ENCODE assay signal across 9 cellular contexts in the genomic region with DNA sequence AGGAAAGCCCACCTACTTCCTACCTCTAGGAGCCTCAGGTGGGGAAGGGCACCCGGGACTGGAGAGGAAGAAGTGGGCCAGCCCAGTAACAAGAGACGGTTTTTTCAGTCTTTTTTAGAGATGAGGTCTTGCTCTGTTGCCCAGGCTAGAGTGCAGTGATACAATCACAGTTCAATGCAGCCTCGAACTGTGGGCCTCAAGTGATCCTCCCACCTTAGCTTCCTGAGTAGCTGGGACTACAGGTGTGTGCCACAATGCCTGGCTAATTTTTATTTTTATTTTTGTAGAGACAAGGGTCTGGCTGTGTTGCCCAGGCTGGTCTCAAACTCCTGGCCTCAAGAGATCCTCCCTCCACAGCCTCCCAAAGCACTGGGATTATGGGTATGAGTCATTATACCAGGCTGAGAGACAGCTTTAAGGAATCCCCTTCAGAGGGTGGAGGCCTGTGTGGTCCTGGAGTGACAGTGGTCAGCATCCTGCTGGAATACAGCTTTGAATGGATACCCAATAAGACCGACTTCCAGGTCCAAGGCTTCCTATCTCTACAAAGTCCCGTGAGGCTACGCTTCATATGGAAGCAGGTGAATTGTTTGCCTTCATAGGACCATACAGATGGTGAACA.
"Had no signal": no experiment of that assay in that cellular context is flagged by ENCODE, and none has a peak within 500 bp of the region (broad histone marks: within the 10 kb centered on the region; RNA-seq: fewer than 3 reads in every experiment).

No MANE protein-coding gene starts in this region.

- DNase-seq: GOT3, IMR-90, Karpas-422, KBM-7 had no signal

- H3K36me3 ChIP-seq: HAP-1 had no signal

- H3K27ac ChIP-seq: KMS-11 had no signal

- H3K4me2 ChIP-seq: KMS-11 had no signal

- FAIRE-seq: H54, HTR-8/SVneo had no signal

- H3K9ac ChIP-seq: KMS-11 had no signal

- ATAC-seq: HCT116 had no signal

- H3K9me3 ChIP-seq: HAP-1 had no signal

- H3K4me3 ChIP-seq: HAP-1 had no signal
